In the genomic region with DNA sequence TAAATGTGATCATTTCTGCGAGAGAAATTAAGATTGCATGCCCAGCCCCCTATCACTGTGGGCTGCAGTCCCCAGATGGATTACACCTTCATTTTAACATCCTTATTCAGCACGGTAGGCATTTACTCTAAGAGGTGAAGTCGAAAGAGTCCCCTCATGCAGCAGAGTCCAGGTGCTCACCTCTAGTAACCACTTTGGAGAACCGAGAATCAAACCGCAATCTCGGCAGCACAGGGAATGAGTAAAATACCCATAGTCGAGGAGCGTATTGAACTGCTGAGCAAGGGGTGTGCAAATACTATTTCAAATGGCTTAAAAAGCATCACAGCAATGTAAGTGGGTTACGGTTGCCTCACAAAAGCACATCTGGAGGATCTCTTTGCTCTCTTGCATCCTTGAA, we compare ENCODE assay signal across 22 cellular contexts.
"Had no signal": no experiment of that assay in that cellular context is flagged by ENCODE, and none has a peak within 500 bp of the region (broad histone marks: within the 10 kb centered on the region; RNA-seq: fewer than 3 reads in every experiment).

No MANE protein-coding gene starts in this region.

- H3K4me3 ChIP-seq: lower lobe of right lung, mucosa of descending colon, psoas muscle, sigmoid colon, thoracic aorta, transverse colon, upper lobe of right lung, vagina had no signal

- ATAC-seq: effector memory CD8-positive, alpha-beta T cell; left ventricle myocardium superior; lower lobe of right lung; mucosa of descending colon; natural killer cell treated with Interleukin-12 subunit alpha and Interleukin-12 subunit beta and Interleukin-15 and Interleukin-18, amount 100 ng/mL, for 72 hours; psoas muscle; right cardiac atrium; stimulated activated naive B cell treated with anti-CD40 and anti-IgM and Interleukin-4, amounts not matched to agents 10 μg/mL and 1 μg/mL and 100 μg/mL, for 72 hours; upper lobe of right lung had no signal

- H3K27me3 ChIP-seq: sigmoid colon, transverse colon, upper lobe of right lung, vagina had no signal

- H3K27ac ChIP-seq: lower lobe of right lung, psoas muscle, sigmoid colon, thoracic aorta, transverse colon, upper lobe of right lung, vagina had no signal

- H3K36me3 ChIP-seq: lower lobe of right lung, sigmoid colon, thoracic aorta, transverse colon, upper lobe of right lung, vagina had no signal

- H3K36me3 Mint-ChIP-seq: mesothelial cell of epicardium; naive B cell; natural killer cell treated with Interleukin-12 subunit alpha and Interleukin-12 subunit beta and Interleukin-15 and Interleukin-18, amount 100 ng/mL, for 72 hours; stimulated activated naive B cell treated with anti-CD40 and anti-IgM and Interleukin-4, amounts not matched to agents 10 μg/mL and 1 μg/mL and 100 μg/mL, for 72 hours had no signal

- H3K27ac Mint-ChIP-seq: effector memory CD8-positive, alpha-beta T cell; immature natural killer cell; mesothelial cell of epicardium; natural killer cell treated with Interleukin-12 subunit alpha and Interleukin-12 subunit beta and Interleukin-15 and Interleukin-18, amount 100 ng/mL, for 72 hours; stimulated activated naive B cell treated with anti-CD40 and anti-IgM and Interleukin-4, amounts not matched to agents 10 μg/mL and 1 μg/mL and 100 μg/mL, for 72 hours; stimulated activated naive CD8-positive, alpha-beta T cell treated with anti-CD3 and anti-CD28 coated beads, Interleukin-15, Interleukin-2, amounts not matched to agents 100 ng/mL and 50 ng/mL, for 24 hours had no signal

- H3K9me3 Mint-ChIP-seq: effector memory CD8-positive, alpha-beta T cell; immature natural killer cell; mesothelial cell of epicardium; natural killer cell treated with Interleukin-12 subunit alpha and Interleukin-12 subunit beta and Interleukin-15 and Interleukin-18, amount 100 ng/mL, for 72 hours; neural crest cell; stimulated activated naive B cell treated with anti-CD40 and anti-IgM and Interleukin-4, amounts not matched to agents 10 μg/mL and 1 μg/mL and 100 μg/mL, for 72 hours; stimulated activated naive CD8-positive, alpha-beta T cell treated with anti-CD3 and anti-CD28 coated beads, Interleukin-15, Interleukin-2, amounts not matched to agents 100 ng/mL and 50 ng/mL, for 24 hours had no signal

- DNase-seq: cortex of kidney; effector memory CD8-positive, alpha-beta T cell; hypothalamus; immature natural killer cell; left ventricle myocardium superior; lower lobe of right lung; mucosa of descending colon; naive B cell; posterior cingulate gyrus; psoas muscle; right cardiac atrium; sigmoid colon; stimulated activated CD4-positive, alpha-beta T cell treated with anti-CD3 and anti-CD28 coated beads, Interleukin-4, amount 100 ng/mL, for 4 hours; stimulated activated naive B cell treated with anti-CD40 and anti-IgM and Interleukin-4, amounts not matched to agents 10 μg/mL and 1 μg/mL and 100 μg/mL, for 72 hours; transverse colon; upper lobe of right lung had no signal

- H3K4me3 Mint-ChIP-seq: effector memory CD8-positive, alpha-beta T cell; immature natural killer cell; mesothelial cell of epicardium; naive B cell; natural killer cell treated with Interleukin-12 subunit alpha and Interleukin-12 subunit beta and Interleukin-15 and Interleukin-18, amount 100 ng/mL, for 72 hours; neural crest cell; stimulated activated naive B cell treated with anti-CD40 and anti-IgM and Interleukin-4, amounts not matched to agents 10 μg/mL and 1 μg/mL and 100 μg/mL, for 72 hours; stimulated activated naive CD8-positive, alpha-beta T cell treated with anti-CD3 and anti-CD28 coated beads, Interleukin-15, Interleukin-2, amounts not matched to agents 100 ng/mL and 50 ng/mL, for 24 hours had no signal

- H3K9me3 ChIP-seq: lower lobe of right lung, mucosa of descending colon, psoas muscle, sigmoid colon, thoracic aorta, transverse colon, upper lobe of right lung, vagina had no signal

- H3K27me3 Mint-ChIP-seq: effector memory CD8-positive, alpha-beta T cell; natural killer cell treated with Interleukin-12 subunit alpha and Interleukin-12 subunit beta and Interleukin-15 and Interleukin-18, amount 100 ng/mL, for 72 hours; stimulated activated naive CD8-positive, alpha-beta T cell treated with anti-CD3 and anti-CD28 coated beads, Interleukin-15, Interleukin-2, amounts not matched to agents 100 ng/mL and 50 ng/mL, for 24 hours had no signal

- H3K4me1 Mint-ChIP-seq: immature natural killer cell; naive B cell; neural crest cell; stimulated activated naive B cell treated with anti-CD40 and anti-IgM and Interleukin-4, amounts not matched to agents 10 μg/mL and 1 μg/mL and 100 μg/mL, for 72 hours had no signal

- H3K4me1 ChIP-seq: lower lobe of right lung, sigmoid colon, transverse colon, upper lobe of right lung had no signal
